In genomic region chr6:133568970-133569889, GRCh38 we compare ENCODE assay signal across 8 cellular contexts.
DNase-seq lines count a peak whose midpoint lies in the region; ATAC-seq and TF ChIP-seq lines count a peak whose summit lies in the region.

No MANE protein-coding gene starts in this region.

- no peaks in the 10 kb centered on the region for H3K27me3 Mint-ChIP-seq in chondrocyte (ENCODE audit: low read depth)
- peaks cover 20 to 28% of the 10 kb centered on the region in 2 donors for H3K27me3 Mint-ChIP-seq in stimulated activated naive B cell treated with anti-CD40 and anti-IgM and Interleukin-4, amounts not matched to agents 10 μg/mL and 1 μg/mL and 100 μg/mL, for 72 hours

- TF ChIP-seq CTCF in GM20000 (IDR thresholded peaks at IDR 0.05; ENCODE audit: extremely low read depth, missing control alignments) (no peak), chondrocyte (IDR thresholded peaks at IDR 0.05) (peak; percentile 98)

- peaks cover 7% of the 10 kb centered on the region for H3K4me1 Mint-ChIP-seq in chondrocyte (ENCODE audit: low read depth)
- H3K4me1 Mint-ChIP-seq in stimulated activated naive B cell treated with anti-CD40 and anti-IgM and Interleukin-4, amounts not matched to agents 10 μg/mL and 1 μg/mL and 100 μg/mL, for 72 hours, result peaks cover 0 to 3% of the 10 kb centered on the region in 2 donors

- no peaks in the 10 kb centered on the region for H3K9me3 Mint-ChIP-seq in chondrocyte (ENCODE audit: low read depth)
- no peaks in the 10 kb centered on the region for H3K9me3 Mint-ChIP-seq in stimulated activated naive B cell treated with anti-CD40 and anti-IgM and Interleukin-4, amounts not matched to agents 10 μg/mL and 1 μg/mL and 100 μg/mL, for 72 hours

- peak in 1 of 2 donors; percentile 36 for ATAC-seq in stimulated activated naive B cell treated with anti-CD40 and anti-IgM and Interleukin-4, amounts not matched to agents 10 μg/mL and 1 μg/mL and 100 μg/mL, for 72 hours (replicated peaks)
- ATAC-seq in GM21423 (IDR thresholded peaks at IDR 0.05; ENCODE audit: unreplicated experiment), result no peak

- H3K27ac Mint-ChIP-seq in chondrocyte (ENCODE audit: unreplicated experiment), result peak overlapping the region; percentile 74
- no peak overlapping the region for H3K27ac Mint-ChIP-seq in stimulated activated naive B cell treated with anti-CD40 and anti-IgM and Interleukin-4, amounts not matched to agents 10 μg/mL and 1 μg/mL and 100 μg/mL, for 72 hours

- DNase-seq in DMS153 treated with DMSO at 0.1 percent for 48 hours (lab: John Stamatoyannopoulos, UW; ENCODE audit: unreplicated experiment), result peak; percentile 73
- peak; percentile 30 for DNase-seq in GM20000 (ENCODE audit: low spot score)
- peak; percentile 49 for DNase-seq in HuH-7.5 (ENCODE audit: low spot score)
- DNase-seq in RPMI8226, result peak; percentile 41
- DNase-seq in chondrocyte (ENCODE audit: low spot score), result no peak
- peak; percentile 92 for DNase-seq in kidney tubule cell (ENCODE audit: low spot score)
- no peak for DNase-seq in stimulated activated naive B cell treated with anti-CD40 and anti-IgM and Interleukin-4, amounts not matched to agents 10 μg/mL and 1 μg/mL and 100 μg/mL, for 72 hours

- H3K36me3 Mint-ChIP-seq in chondrocyte (ENCODE audit: low read depth), result no peaks in the 10 kb centered on the region
- H3K36me3 Mint-ChIP-seq in stimulated activated naive B cell treated with anti-CD40 and anti-IgM and Interleukin-4, amounts not matched to agents 10 μg/mL and 1 μg/mL and 100 μg/mL, for 72 hours, result no peaks in the 10 kb centered on the region

- peak overlapping the region; percentile 72 for H3K4me3 Mint-ChIP-seq in chondrocyte (ENCODE audit: unreplicated experiment)
- H3K4me3 Mint-ChIP-seq in stimulated activated naive B cell treated with anti-CD40 and anti-IgM and Interleukin-4, amounts not matched to agents 10 μg/mL and 1 μg/mL and 100 μg/mL, for 72 hours, result peak overlapping the region; percentile 36 to 54

Comparison
In these comparisons a context has a peak if more than half of its experiments do, and no peak if none do; other contexts are left out.
1. DNase-seq: peak in DMS153 treated with DMSO at 0.1 percent for 48 hours (single experiment), GM20000 (single experiment), HuH-7.5 (single experiment), RPMI8226 (single experiment) and kidney tubule cell (single experiment); none in chondrocyte (single experiment) and stimulated activated naive B cell treated with anti-CD40 and anti-IgM and Interleukin-4, amounts not matched to agents 10 μg/mL and 1 μg/mL and 100 μg/mL, for 72 hours (single experiment).